11 cellular contexts compared by ENCODE assay signal in genomic region chr17:41976142-41976768, GRCh38. TPM values are rescaled to one million over a fixed set of nuclear protein-coding genes. Genes with fewer than 3 reads are reported as not detected.
A peak's percentile ranks its signal among the peaks of the same experiment; 100 is the strongest.
DNase-seq lines count a peak whose midpoint lies in the region; ATAC-seq, FAIRE-seq and TF ChIP-seq lines count a peak whose summit lies in the region.
"Had no signal": no experiment of that assay in that cellular context is flagged by ENCODE, and none has a peak within 500 bp of the region (broad histone marks: within the 10 kb centered on the region; RNA-seq: fewer than 3 reads in every experiment).

No MANE protein-coding gene starts in this region.

- no peak for FAIRE-seq in H1 (lab: Jason Lieb, UNC)

- no peak; a peak in 1 of 3 replicates for TF ChIP-seq POLR2A in H1 (IDR thresholded peaks at IDR 0.05; ENCODE audit: control extremely low read depth in 1 of 2, low read depth in 2 of 2, low read length in 2 of 2)

- H3K4me2 ChIP-seq in H1 (ENCODE audit: insufficient read depth in 1 of 2, low read depth in 2 of 2, low read length in 2 of 2) (no peak overlapping the region), osteoblast (ENCODE audit: insufficient read depth, low read length) (peak overlapping the region; percentile 48), smooth muscle cell (no peak overlapping the region)

- H3K4me1 ChIP-seq in H1 (replicated peaks in 1 of 4; ENCODE audit: control insufficient read depth in 3 of 4, insufficient read depth in 4 of 4, low read length in 3 of 4): no peaks in the 10 kb centered on the region
- peaks cover 27% of the 10 kb centered on the region for H3K4me1 ChIP-seq in osteoblast (ENCODE audit: insufficient read depth, low read length)
- no peaks in the 10 kb centered on the region for H3K4me1 ChIP-seq in smooth muscle cell (ENCODE audit: low read depth)

- H3K4ac ChIP-seq in H1 (replicated peaks; ENCODE audit: insufficient read length, low read depth, low read length): no peak overlapping the region

- H2AFZ ChIP-seq in H1 (ENCODE audit: low read length): no peak overlapping the region
- no peak overlapping the region for H2AFZ ChIP-seq in osteoblast (ENCODE audit: low read length)
- H2AFZ ChIP-seq in smooth muscle cell (ENCODE audit: low read depth): no peak overlapping the region

- H3K36me3 ChIP-seq in H1 (ENCODE audit: control insufficient read depth in 2 of 4, insufficient read depth in 4 of 4, low read length in 3 of 4) (peaks cover 36 to 77% (median 71%) of the 10 kb centered on the region in 4 experiments), osteoblast (ENCODE audit: insufficient read depth, low read length) (peaks cover 88% of the 10 kb centered on the region), smooth muscle cell (ENCODE audit: low read depth) (peaks cover 19% of the 10 kb centered on the region)

- no peak overlapping the region for H2BK15ac ChIP-seq in H1 (ENCODE audit: low read length)

- no peak overlapping the region for H3K4me3 ChIP-seq in H1 (ENCODE audit: extremely low read depth in 1 of 4, insufficient read depth in 2 of 4, low read depth in 3 of 4, low read length in 4 of 4)
- H3K4me3 ChIP-seq in osteoblast (ENCODE audit: insufficient read depth, low read length): no peak overlapping the region
- no peak overlapping the region for H3K4me3 ChIP-seq in smooth muscle cell

- H3K27ac ChIP-seq in H1 (ENCODE audit: low read depth, low read length): no peak overlapping the region
- peak overlapping the region; percentile 34 for H3K27ac ChIP-seq in osteoblast (ENCODE audit: low read depth, low read length)
- no peak overlapping the region for H3K27ac ChIP-seq in smooth muscle cell (ENCODE audit: low read depth)

- intact Hi-C loops in left ventricle myocardium superior (cut with micrococcal nuclease): no loop called here
- intact Hi-C loops in cardiac septum (cut with DNase I): no loop called here

- H3K23me2 ChIP-seq in H1 (ENCODE audit: low read depth, low read length): no peaks in the 10 kb centered on the region; the same call in 1 of the 2 replicates

- no peak overlapping the region for H4K91ac ChIP-seq in H1 (replicated peaks; ENCODE audit: insufficient read length, low read length)

- no peaks in the 10 kb centered on the region for H3K9me3 ChIP-seq in H1 (ENCODE audit: insufficient read depth in 2 of 2, low read depth in 1 of 2, low read length in 1 of 2)
- H3K9me3 ChIP-seq in osteoblast (ENCODE audit: low read depth, low read length): no peaks in the 10 kb centered on the region
- H3K9me3 ChIP-seq in smooth muscle cell (replicated peaks; ENCODE audit: low read depth): no peaks in the 10 kb centered on the region

- 86% methylated on average over 10 of the region's 11 CpGs; no CpG with 5 or more reads in 1 of the 2 experiments for WGBS in H1 (ENCODE audit: extremely low coverage in 1 of 2, insufficient coverage in 1 of 2, insufficient read length in 1 of 2, insufficient replicate concordance in 2 of 2, low coverage in 1 of 2, low lambda C conversion rate in 2 of 2, missing lambda C conversion rate in 1 of 2), 2 experiments
- WGBS in smooth muscle cell (ENCODE audit: low lambda C conversion rate): 94% methylated on average over 11 of the region's 11 CpGs

- no peak for TF ChIP-seq EP300 in H1 (IDR thresholded peaks at IDR 0.05; ENCODE audit: borderline replicate concordance in 1 of 2, low read depth in 2 of 2, low read length in 2 of 2)

- POLR2A ChIA-PET in H1 (lab: Charles Lee; ENCODE audit: partially characterized antibody): interaction anchor here (0.9 to 4.5 kb wide), 7 partner anchors 10 to 41 kb away, joined by 3 to 32 read pairs (median 5); partner anchors contain the start of genes CNP and DNAJC7

- H4K20me1 ChIP-seq in H1 (replicated peaks in 1 of 2; ENCODE audit: control insufficient read depth in 1 of 2, insufficient read depth in 2 of 2, low read length in 2 of 2) (peaks cover 2 to 11% of the 10 kb centered on the region in 2 experiments), osteoblast (ENCODE audit: insufficient read depth, low read length) (peaks cover 25% of the 10 kb centered on the region), smooth muscle cell (ENCODE audit: low read depth) (peaks cover 9% of the 10 kb centered on the region)

- H3K79me1 ChIP-seq in H1 (ENCODE audit: low read depth, low read length): no peaks in the 10 kb centered on the region

- no peak overlapping the region for H3K9ac ChIP-seq in H1 (replicated peaks in 1 of 4; ENCODE audit: extremely low read depth in 1 of 4, low read depth in 3 of 4, low read length in 3 of 4)
- H3K9ac ChIP-seq in smooth muscle cell (ENCODE audit: low read depth): no peak overlapping the region

- CTCF ChIA-PET in H1 (lab: Charles Lee; ENCODE audit: partially characterized antibody): interaction anchor here (0.8 to 6.5 kb wide), 4 partner anchors 8 to 226 kb away, joined by 3 to 60 read pairs (median 3); partner anchors contain the start of gene CNP

- peak; percentile 36 for ATAC-seq in left ventricle myocardium superior
- no peak for ATAC-seq in GM18517 (IDR thresholded peaks at IDR 0.05; ENCODE audit: unreplicated experiment)

- no peak overlapping the region for H3K23ac ChIP-seq in H1 (ENCODE audit: insufficient read length)

- no peak overlapping the region for H3K14ac ChIP-seq in H1 (ENCODE audit: insufficient read length)

- no peak overlapping the region for H2BK5ac ChIP-seq in H1 (ENCODE audit: low read depth, low read length)

- DNase-seq in left ventricle myocardium superior (no peak), cardiac septum (ENCODE audit: low spot score) (no peak), H1 (ENCODE audit: low read depth in 1 of 2, low spot score in 2 of 2) (no peak), osteoblast (ENCODE audit: insufficient read length, low spot score, missing footprints) (peak; percentile 74), smooth muscle cell (lab: John Stamatoyannopoulos, UW; ENCODE audit: unreplicated experiment) (no peak), COR-L47 (lab: John Stamatoyannopoulos, UW) (no peak), NCI-H2196 treated with DMSO at 0.1 percent for 48 hours (lab: John Stamatoyannopoulos, UW; ENCODE audit: unreplicated experiment) (no peak)
- DNase-seq: activated T-cell treated with anti-CD3 and anti-CD28 coated beads, Interleukin-2, amount 50 U/mL, for 1 hour; NCI-H526 treated with DMSO at 0.1 percent for 48 hours; SW 1271 had no signal

- TF ChIP-seq RAD21 in H1 (IDR thresholded peaks at IDR 0.05 in 1 of 2, conservative IDR thresholded peaks at IDR 0.05 in 1 of 2; ENCODE audit: low read depth in 2 of 2, low read length in 2 of 2): no peak

- no peak overlapping the region for H2AK5ac ChIP-seq in H1 (ENCODE audit: low read depth, low read length)

- no peaks in the 10 kb centered on the region for H3F3A ChIP-seq in smooth muscle cell (ENCODE audit: low read depth)

- H4K8ac ChIP-seq in H1 (ENCODE audit: extremely low read depth, insufficient read depth, low read length): no peak overlapping the region; the same call in 1 of the 2 replicates

- no peak overlapping the region for H4K5ac ChIP-seq in H1 (ENCODE audit: insufficient read length, low read depth, low read length)

- H2BK12ac ChIP-seq in H1 (ENCODE audit: low read depth, low read length): no peak overlapping the region

- H3K27me3 ChIP-seq in H1 (replicated peaks in 1 of 4; ENCODE audit: control insufficient read depth in 3 of 4, extremely low read depth in 1 of 4, insufficient read depth in 3 of 4, low read length in 3 of 4) (no peaks in the 10 kb centered on the region), osteoblast (ENCODE audit: insufficient read depth, low read length) (no peaks in the 10 kb centered on the region), smooth muscle cell (ENCODE audit: low read depth) (no peaks in the 10 kb centered on the region)

- H3K79me2 ChIP-seq in H1 (ENCODE audit: control insufficient read depth in 1 of 2, insufficient read depth in 2 of 2, low read length in 2 of 2) (no peaks in the 10 kb centered on the region), osteoblast (ENCODE audit: insufficient read depth, low read length) (peaks cover 25% of the 10 kb centered on the region), smooth muscle cell (ENCODE audit: low read depth) (peaks cover 7% of the 10 kb centered on the region)

- no peak overlapping the region for H3K18ac ChIP-seq in H1 (ENCODE audit: extremely low read depth, low read length)

- no peak for TF ChIP-seq CTCF in H1 (IDR thresholded peaks at IDR 0.05; ENCODE audit: control extremely low read depth in 1 of 3, insufficient read depth in 1 of 3, low read depth in 1 of 3, low read length in 3 of 3)
- TF ChIP-seq CTCF in osteoblast (IDR thresholded peaks at IDR 0.05; ENCODE audit: extremely low read depth, low read depth, low read length): no peak
- TF ChIP-seq CTCF in smooth muscle cell (IDR thresholded peaks at IDR 0.05; ENCODE audit: borderline replicate concordance, insufficient read depth, poor library complexity, severe bottlenecking): no peak

- H3K56ac ChIP-seq in H1 (replicated peaks; ENCODE audit: insufficient read length, low read depth, low read length): no peak overlapping the region

- no peak overlapping the region for H2BK20ac ChIP-seq in H1 (ENCODE audit: low read length)

- H2BK120ac ChIP-seq in H1 (replicated peaks; ENCODE audit: low read depth, low read length): no peak overlapping the region

RNA-seq across cellular contexts. Expression of gene CNP, which starts 9.7 kb away (rescaled TPM):
- 28.6 TPM for total RNA-seq in left ventricle myocardium superior
- total RNA-seq in cardiac septum: 24.2 TPM
- total RNA-seq in H1 (2021; fragmentation: NEBNext Ultra II Directional; extraction: Animal tissue kit (Norgen Biotek cat#: 25700)): 60.6 and 64.2 TPM in 2 replicates
- 21.9 and 43.3 TPM in 2 replicates for polyA plus RNA-seq in H1 (2011; rRNA removed)
- polyA plus RNA-seq in H1 (2011; cell fraction: cytosol; rRNA removed): 31.8 TPM
- polyA plus RNA-seq in H1 (2011; cell fraction: nucleus; rRNA removed): 43.7 TPM
- polyA plus RNA-seq in H1 (2012, experiment 1 of 2): 33.1 to 53.1 TPM (median 45.5 TPM) in 4 replicates
- polyA plus RNA-seq in H1 (2012, experiment 2 of 2): 41.2 TPM
- 29.7 TPM for polyA plus RNA-seq in H1 (2013, experiment 1 of 2)
- 28.7 TPM for polyA plus RNA-seq in H1 (2013, experiment 2 of 2)
- 77.8 and 84.7 TPM in 2 replicates for polyA minus RNA-seq in H1 (2011; rRNA and poly(A)+ RNA removed)
- 41.2 TPM for polyA minus RNA-seq in H1 (2011; cell fraction: cytosol; rRNA and poly(A)+ RNA removed)
- polyA minus RNA-seq in H1 (2011; cell fraction: nucleus; rRNA and poly(A)+ RNA removed): 33.4 TPM
- 87.6 and 96.4 TPM in 2 replicates for total RNA-seq in osteoblast
- total RNA-seq in smooth muscle cell: 28.5 and 34.7 TPM in 2 replicates
- 60.1 and 63.0 TPM in 2 replicates for polyA plus RNA-seq in smooth muscle cell

RNA-seq across cellular contexts. Expression of gene DNAJC7, which starts 41.0 kb away (rescaled TPM):
- total RNA-seq in left ventricle myocardium superior (76.6 TPM), cardiac septum (77.4 TPM), osteoblast (75.3 and 76.3 TPM in 2 replicates), smooth muscle cell (44.5 and 69.5 TPM in 2 replicates)
- total RNA-seq in H1 (2021; fragmentation: NEBNext Ultra II Directional; extraction: Animal tissue kit (Norgen Biotek cat#: 25700)): 129 and 148 TPM in 2 replicates
- polyA plus RNA-seq in H1 (2011; rRNA removed) (21.6 and 31.0 TPM in 2 replicates), smooth muscle cell (44.7 and 61.5 TPM in 2 replicates)
- polyA plus RNA-seq in H1 (2011; cell fraction: cytosol; rRNA removed): 45.3 TPM
- polyA plus RNA-seq in H1 (2011; cell fraction: nucleus; rRNA removed): 36.9 TPM
- polyA plus RNA-seq in H1 (2012, experiment 1 of 2): 142 to 161 TPM (median 147 TPM) in 4 replicates
- polyA plus RNA-seq in H1 (2012, experiment 2 of 2): 32.5 TPM
- 109 TPM for polyA plus RNA-seq in H1 (2013, experiment 1 of 2)
- polyA plus RNA-seq in H1 (2013, experiment 2 of 2): 105 TPM
- polyA minus RNA-seq in H1 (2011; rRNA and poly(A)+ RNA removed): 77.7 and 86.8 TPM in 2 replicates
- polyA minus RNA-seq in H1 (2011; cell fraction: cytosol; rRNA and poly(A)+ RNA removed): 44.3 TPM
- 95.7 TPM for polyA minus RNA-seq in H1 (2011; cell fraction: nucleus; rRNA and poly(A)+ RNA removed)

RNA-seq across cellular contexts. Expression of gene NKIRAS2, which starts 43.6 kb away (rescaled TPM):
- total RNA-seq in left ventricle myocardium superior (44.8 TPM), cardiac septum (50.7 TPM), osteoblast (38.0 and 39.1 TPM in 2 replicates), smooth muscle cell (21.3 and 41.3 TPM in 2 replicates)
- 31.1 and 34.5 TPM in 2 replicates for total RNA-seq in H1 (2021; fragmentation: NEBNext Ultra II Directional; extraction: Animal tissue kit (Norgen Biotek cat#: 25700))
- polyA plus RNA-seq in H1 (2011; rRNA removed) (51.1 and 59.7 TPM in 2 replicates), smooth muscle cell (50.1 and 54.4 TPM in 2 replicates)
- 48.5 TPM for polyA plus RNA-seq in H1 (2011; cell fraction: cytosol; rRNA removed)
- polyA plus RNA-seq in H1 (2011; cell fraction: nucleus; rRNA removed): 37.1 TPM
- 32.8 to 37.6 TPM (median 36.5 TPM) in 4 replicates for polyA plus RNA-seq in H1 (2012, experiment 1 of 2)
- 31.9 TPM for polyA plus RNA-seq in H1 (2012, experiment 2 of 2)
- 32.6 TPM for polyA plus RNA-seq in H1 (2013, experiment 1 of 2)
- 33.2 TPM for polyA plus RNA-seq in H1 (2013, experiment 2 of 2)
- 32.4 and 37.8 TPM in 2 replicates for polyA minus RNA-seq in H1 (2011; rRNA and poly(A)+ RNA removed)
- 20.8 TPM for polyA minus RNA-seq in H1 (2011; cell fraction: cytosol; rRNA and poly(A)+ RNA removed)
- polyA minus RNA-seq in H1 (2011; cell fraction: nucleus; rRNA and poly(A)+ RNA removed): 21.5 TPM

RNA-seq across cellular contexts. Expression of gene ODAD4, which starts 45.8 kb away (rescaled TPM):
- 0.52 TPM for total RNA-seq in left ventricle myocardium superior
- total RNA-seq in cardiac septum: 0.54 TPM
- total RNA-seq in H1 (2021; fragmentation: NEBNext Ultra II Directional; extraction: Animal tissue kit (Norgen Biotek cat#: 25700)): 1.3 TPM in 2 replicates
- 0.41 and 0.48 TPM in 2 replicates for polyA plus RNA-seq in H1 (2011; rRNA removed)
- 1.2 TPM for polyA plus RNA-seq in H1 (2011; cell fraction: cytosol; rRNA removed)
- 1.1 TPM for polyA plus RNA-seq in H1 (2011; cell fraction: nucleus; rRNA removed)
- polyA plus RNA-seq in H1 (2012, experiment 1 of 2): 1.3 to 1.6 TPM (median 1.5 TPM) in 4 replicates
- 0.42 TPM for polyA plus RNA-seq in H1 (2012, experiment 2 of 2)
- polyA plus RNA-seq in H1 (2013, experiment 1 of 2): 1.1 TPM
- 0.87 TPM for polyA plus RNA-seq in H1 (2013, experiment 2 of 2)
- 1.5 and 2.0 TPM in 2 replicates for polyA minus RNA-seq in H1 (2011; rRNA and poly(A)+ RNA removed)
- 0.95 TPM for polyA minus RNA-seq in H1 (2011; cell fraction: cytosol; rRNA and poly(A)+ RNA removed)
- polyA minus RNA-seq in H1 (2011; cell fraction: nucleus; rRNA and poly(A)+ RNA removed): 2.6 TPM
- total RNA-seq in osteoblast: 1.1 and 1.5 TPM in 2 replicates
- 1.5 and 1.7 TPM in 2 replicates for total RNA-seq in smooth muscle cell
- 3.2 and 3.9 TPM in 2 replicates for polyA plus RNA-seq in smooth muscle cell

RNA-seq across cellular contexts. Expression of gene ACLY, which starts 57.5 kb away (rescaled TPM):
- 24.5 TPM for total RNA-seq in left ventricle myocardium superior
- total RNA-seq in cardiac septum: 33.6 TPM
- 388 and 393 TPM in 2 replicates for total RNA-seq in H1 (2021; fragmentation: NEBNext Ultra II Directional; extraction: Animal tissue kit (Norgen Biotek cat#: 25700))
- polyA plus RNA-seq in H1 (2011; rRNA removed): 167 and 238 TPM in 2 replicates
- polyA plus RNA-seq in H1 (2011; cell fraction: cytosol; rRNA removed): 218 TPM
- polyA plus RNA-seq in H1 (2011; cell fraction: nucleus; rRNA removed): 329 TPM
- polyA plus RNA-seq in H1 (2012, experiment 1 of 2): 230 to 256 TPM (median 237 TPM) in 4 replicates
- polyA plus RNA-seq in H1 (2012, experiment 2 of 2): 78.0 TPM
- polyA plus RNA-seq in H1 (2013, experiment 1 of 2): 179 TPM
- 170 TPM for polyA plus RNA-seq in H1 (2013, experiment 2 of 2)
- polyA minus RNA-seq in H1 (2011; rRNA and poly(A)+ RNA removed): 586 and 598 TPM in 2 replicates
- 393 TPM for polyA minus RNA-seq in H1 (2011; cell fraction: cytosol; rRNA and poly(A)+ RNA removed)
- polyA minus RNA-seq in H1 (2011; cell fraction: nucleus; rRNA and poly(A)+ RNA removed): 179 TPM
- total RNA-seq in osteoblast: 271 and 273 TPM in 2 replicates
- 188 and 217 TPM in 2 replicates for total RNA-seq in smooth muscle cell
- polyA plus RNA-seq in smooth muscle cell: 119 and 172 TPM in 2 replicates
